ENCODE assay signal across 24 cellular contexts in the genomic region with DNA sequence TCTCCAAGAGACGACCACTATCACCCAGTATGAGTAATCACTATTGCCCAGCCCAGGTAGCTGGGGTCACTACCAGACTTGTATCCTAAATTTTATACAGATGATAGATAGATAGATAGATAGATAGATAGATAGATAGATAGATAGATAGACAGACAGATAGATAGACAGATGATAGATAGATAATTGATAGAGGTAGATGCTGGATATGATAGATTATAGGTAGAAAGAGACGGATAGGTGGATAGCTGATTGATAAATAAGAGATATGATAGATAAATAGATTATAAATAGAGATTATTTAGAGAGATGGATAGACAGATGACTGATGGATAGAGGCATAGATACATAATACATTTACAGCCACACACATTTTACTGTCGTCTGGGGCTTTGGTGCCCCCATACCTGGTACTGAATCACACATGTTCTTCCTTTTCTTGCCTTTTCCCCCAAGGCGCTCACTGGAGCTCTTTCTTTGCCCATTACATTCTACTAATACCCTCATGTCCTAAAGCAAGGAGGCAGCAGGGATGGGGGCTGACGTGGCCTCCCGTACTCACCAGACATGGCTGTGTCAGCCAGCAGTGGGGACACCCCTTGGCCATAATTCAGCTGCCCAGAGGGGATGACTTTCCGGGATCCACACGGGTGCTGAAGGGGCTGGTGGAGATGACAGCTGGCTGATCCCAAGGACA.
"Had no signal": no experiment of that assay in that cellular context is flagged by ENCODE, and none has a peak within 500 bp of the region (broad histone marks: within the 10 kb centered on the region; RNA-seq: fewer than 3 reads in every experiment).

No MANE protein-coding gene starts in this region.

- ATAC-seq: naive thymus-derived CD8-positive, alpha-beta T cell; natural killer cell treated with Interleukin-12 subunit alpha and Interleukin-12 subunit beta and Interleukin-15 and Interleukin-18, amount 100 ng/mL, for 72 hours; psoas muscle; right cardiac atrium; right lobe of liver; stimulated activated effector memory CD8-positive, alpha-beta T cell treated with anti-CD3 and anti-CD28 coated beads, Interleukin-12 subunit alpha, Interleukin-12 subunit beta, amount 100 ng/mL, for 72 hours; stimulated activated naive B cell treated with anti-CD40 and anti-IgM and Interleukin-4, amounts not matched to agents 10 μg/mL and 1 μg/mL and 100 μg/mL, for 72 hours had no signal

- H3K4me1 ChIP-seq: parathyroid adenoma, psoas muscle, right lobe of liver, sigmoid colon, tibial artery, transverse colon, upper lobe of left lung, vagina had no signal

- H3K27me3 ChIP-seq: neutrophil, ovary, right lobe of liver, sigmoid colon, transverse colon, upper lobe of left lung, vagina had no signal

- H3K4me3 ChIP-seq: ovary, psoas muscle, right lobe of liver, sigmoid colon, stomach, tibial artery, transverse colon, upper lobe of left lung, vagina had no signal

- H3K36me3 ChIP-seq: neutrophil, ovary, right lobe of liver, sigmoid colon, stomach, tibial artery, transverse colon, upper lobe of left lung, vagina had no signal

- H3K9me3 ChIP-seq: neutrophil, ovary, psoas muscle, right lobe of liver, sigmoid colon, stomach, tibial artery, transverse colon, upper lobe of left lung, vagina had no signal

- H2AFZ ChIP-seq: parathyroid adenoma had no signal

- H3K27ac ChIP-seq: neutrophil, ovary, parathyroid adenoma, psoas muscle, right lobe of liver, sigmoid colon, stomach, tibial artery, transverse colon, upper lobe of left lung, vagina had no signal

- H3K79me2 ChIP-seq: parathyroid adenoma had no signal

- DNase-seq: nephron progenitor cell; nucleus accumbens; ovary; psoas muscle; right cardiac atrium; right lobe of liver; sigmoid colon; small intestine; stimulated activated CD4-positive, alpha-beta T cell treated with anti-CD3 and anti-CD28 coated beads, Interleukin-15, amount 100 ng/mL, for 24 hours; stimulated activated CD4-positive, alpha-beta T cell treated with anti-CD3 and anti-CD28 coated beads, Interleukin-2, amount 100 ng/mL, for 24 hours; stimulated activated CD4-positive, alpha-beta T cell treated with anti-CD3 and anti-CD28 coated beads, Interleukin-2, amount 100 ng/mL, for 48 hours; stimulated activated CD4-positive, alpha-beta T cell treated with anti-CD3 and anti-CD28 coated beads, Interleukin-4, amount 100 ng/mL, for 24 hours; stimulated activated naive B cell treated with anti-CD40 and anti-IgM and Interleukin-4, amounts not matched to agents 10 μg/mL and 1 μg/mL and 100 μg/mL, for 72 hours; stimulated activated naive CD4-positive, alpha-beta T cell treated with Interleukin-2 at 50 U/mL for 16 hours; stomach; tibial artery; transverse colon; upper lobe of left lung had no signal
